ENCODE assay signal across 8 cellular contexts in the genomic region with DNA sequence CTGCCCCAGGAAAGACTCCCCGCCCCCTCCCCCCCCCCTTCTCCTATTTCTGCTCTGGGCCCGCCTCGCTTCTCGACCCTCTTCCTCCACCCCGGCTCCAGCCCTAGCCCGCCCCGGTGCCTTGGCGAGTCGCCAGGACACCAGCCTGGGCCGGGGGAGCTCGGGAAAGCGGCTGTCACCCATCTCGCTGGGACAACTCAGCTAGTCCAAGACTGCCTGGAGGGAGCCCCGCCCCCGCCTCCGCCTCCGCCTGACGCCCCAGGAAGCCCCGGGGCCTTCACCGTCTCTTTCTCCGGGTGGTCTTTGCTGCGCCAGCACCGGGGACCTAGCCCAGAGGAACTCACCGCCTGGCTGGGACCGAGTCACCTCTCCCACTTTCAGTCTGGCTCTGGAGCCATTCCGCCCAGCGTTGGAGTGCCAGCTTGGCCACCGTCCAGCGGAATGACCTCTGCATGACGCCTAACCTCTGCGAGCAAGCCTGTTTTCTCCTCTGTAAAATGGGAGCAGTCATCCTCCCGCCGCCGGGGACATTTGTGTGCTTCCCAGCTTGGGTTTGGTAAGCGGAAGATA. TPM values are rescaled to one million over a fixed set of nuclear protein-coding genes. Genes with fewer than 3 reads are reported as not detected.
DNase-seq lines count a peak whose midpoint lies in the region; ATAC-seq and TF ChIP-seq lines count a peak whose summit lies in the region.

No MANE protein-coding gene starts in this region.

- peak overlapping the region; percentile 73; the same call in 1 of the 2 replicates for H3K4me2 ChIP-seq in DOHH2 (ENCODE audit: low read length)

- H3K9ac ChIP-seq in SK-N-MC (ENCODE audit: insufficient read length), result no peak overlapping the region

- DNase-seq in SK-N-MC (ENCODE audit: low read depth, low spot score) (no peak), lower lobe of right lung (peak; percentile 83), thoracic aorta (ENCODE audit: low spot score) (peak; percentile 64), SHP77 (lab: John Stamatoyannopoulos, UW) (no peak)

- peaks cover 5% of the 10 kb centered on the region for H4K20me1 ChIP-seq in DOHH2 (ENCODE audit: control insufficient read depth, insufficient read depth, low read depth, low read length)

- intact Hi-C loops in lower lobe of right lung (cut with DNase I), result no loop called here

- no peaks in the 10 kb centered on the region for H3F3A ChIP-seq in DOHH2 (ENCODE audit: control insufficient read depth, insufficient read depth)

- no peaks in the 10 kb centered on the region for H3K9me2 ChIP-seq in DOHH2 (replicated peaks; ENCODE audit: control insufficient read depth, low read length)

- no peaks in the 10 kb centered on the region for H3K9me3 ChIP-seq in DOHH2 (ENCODE audit: control insufficient read depth, insufficient read depth, low read length)
- H3K9me3 ChIP-seq in SK-N-MC (ENCODE audit: low read depth, low read length), result no peaks in the 10 kb centered on the region
- no peaks in the 10 kb centered on the region for H3K9me3 ChIP-seq in lower lobe of right lung
- H3K9me3 ChIP-seq in thoracic aorta, result no peaks in the 10 kb centered on the region

- TF ChIP-seq CTCF in DOHH2 (IDR thresholded peaks at IDR 0.05; ENCODE audit: low read depth, low read length, poor library complexity, severe bottlenecking) (no peak), lower lobe of right lung (IDR thresholded peaks at IDR 0.05) (no peak), thoracic aorta (IDR thresholded peaks at IDR 0.05) (no peak)

- H3K79me2 ChIP-seq in DOHH2 (ENCODE audit: control insufficient read depth, low read length), result no peaks in the 10 kb centered on the region

- H3K4me3 ChIP-seq in DOHH2 (ENCODE audit: low read length), result no peak overlapping the region
- H3K4me3 ChIP-seq in SK-N-MC, result peak overlapping the region; percentile 79
- peak overlapping the region; percentile 96 for H3K4me3 ChIP-seq in lower lobe of right lung
- H3K4me3 ChIP-seq in thoracic aorta, result peak overlapping the region; percentile 91

- H3K27ac ChIP-seq in DOHH2 (ENCODE audit: low read depth, low read length) (no peak overlapping the region), SK-N-MC (peak overlapping the region; percentile 79), cingulate gyrus (ENCODE audit: low read depth, low read length) (peak overlapping the region; percentile 87), lower lobe of right lung (peak overlapping the region; percentile 77), thoracic aorta (peak overlapping the region; percentile 64 to 87)

- H3K36me3 ChIP-seq in DOHH2 (ENCODE audit: control insufficient read depth, low read length), result no peaks in the 10 kb centered on the region
- H3K36me3 ChIP-seq in SK-N-MC (ENCODE audit: insufficient read depth, low read length), result no peaks in the 10 kb centered on the region
- H3K36me3 ChIP-seq in lower lobe of right lung, result no peaks in the 10 kb centered on the region
- H3K36me3 ChIP-seq in thoracic aorta, result no peaks in the 10 kb centered on the region

- H3K27me3 ChIP-seq in DOHH2 (ENCODE audit: control insufficient read depth, low read length) (peaks cover 50% of the 10 kb centered on the region), lower lobe of right lung (ENCODE audit: low read depth) (no peaks in the 10 kb centered on the region), thoracic aorta (replicated peaks; ENCODE audit: insufficient read depth) (no peaks in the 10 kb centered on the region)

- peak in 1 of 2 donors; percentile 13 for ATAC-seq in lower lobe of right lung
- no peak for ATAC-seq in thoracic aorta (ENCODE audit: insufficient number of reproducible peaks, low FRiP score, low read depth)
- no peak for ATAC-seq in HG03460 (IDR thresholded peaks at IDR 0.05; ENCODE audit: unreplicated experiment)
- ATAC-seq in GM21526 (IDR thresholded peaks at IDR 0.05; ENCODE audit: low FRiP score, unreplicated experiment), result no peak

- H3K4me1 ChIP-seq in DOHH2 (ENCODE audit: control insufficient read depth, low read length) (peaks cover 20% of the 10 kb centered on the region), lower lobe of right lung (peaks cover 30% of the 10 kb centered on the region), thoracic aorta (ENCODE audit: control insufficient read depth in 1 of 2, low read depth in 2 of 2) (peaks cover 18 to 30% of the 10 kb centered on the region in 2 donors)

RNA-seq across cellular contexts. Expression of a gene that starts 1.1 kb away (rescaled TPM):
- total RNA-seq in lower lobe of right lung, result 34.7 TPM
- 10 to 100 TPM; 66.9 to 82.9 TPM for total RNA-seq in thoracic aorta

Comparison
In these comparisons a context has a peak if more than half of its experiments do, and no peak if none do; other contexts are left out.
1. DNase-seq: peak in lower lobe of right lung (single experiment) and thoracic aorta (single experiment); none in SK-N-MC (single experiment) and SHP77 (0 of 2).